Comparison of ENCODE assay signal across 8 cellular contexts in the genomic region with DNA sequence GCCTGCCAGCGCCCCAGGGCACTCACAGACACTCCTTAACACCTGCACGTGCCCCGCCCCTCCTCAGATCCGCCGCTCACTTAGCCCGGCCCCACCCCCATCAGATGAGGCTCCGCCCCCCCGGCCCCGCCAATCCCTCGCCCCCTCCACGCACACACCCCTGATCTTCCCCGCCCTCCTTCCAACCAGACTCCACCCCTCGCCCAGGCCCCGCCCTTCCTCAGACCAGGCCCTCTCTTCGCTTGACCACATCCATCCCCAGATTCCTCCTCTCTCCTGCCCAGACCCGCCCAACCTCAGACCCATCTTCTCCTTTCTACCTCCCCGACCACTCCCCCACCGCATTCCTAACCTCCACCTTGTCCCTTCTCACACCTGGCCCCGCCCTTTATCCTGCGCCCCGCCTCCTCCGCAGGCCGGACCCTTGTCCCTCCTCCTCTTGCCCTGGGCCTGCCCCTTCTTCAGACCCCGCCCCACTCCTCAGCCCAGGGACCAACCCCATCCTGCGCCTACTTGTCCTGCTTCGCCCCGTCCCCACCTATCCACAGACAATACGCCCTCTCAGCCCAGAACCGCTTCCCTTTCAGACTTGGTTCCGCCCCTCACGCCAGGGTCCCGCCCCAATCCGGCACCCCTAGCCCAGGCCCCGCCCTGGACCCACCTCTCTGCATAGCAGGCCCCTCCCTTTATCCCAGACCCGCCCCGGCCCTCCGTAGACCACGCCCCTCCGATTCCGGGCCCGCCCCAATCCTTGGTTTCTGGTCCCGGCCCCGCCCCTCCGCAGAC. TPM values are rescaled to one million over a fixed set of nuclear protein-coding genes. Genes with fewer than 3 reads are reported as not detected.
A peak's percentile ranks its signal among the peaks of the same experiment; 100 is the strongest.
DNase-seq lines count a peak whose midpoint lies in the region; TF ChIP-seq lines count a peak whose summit lies in the region.

No MANE protein-coding gene starts in this region.

- no peaks in the 10 kb centered on the region for H3K36me3 Mint-ChIP-seq in HFFc6 (ENCODE audit: low read depth)

- H3K36me3 ChIP-seq in SK-N-MC (ENCODE audit: insufficient read depth, low read length), result no peaks in the 10 kb centered on the region

- peak overlapping the region; percentile 33; the same call in 1 of the 2 replicates for H3K27ac Mint-ChIP-seq in HFFc6

- no peak for TF ChIP-seq CTCF in HFFc6 (IDR thresholded peaks at IDR 0.05)

- H3K9me3 Mint-ChIP-seq in HFFc6, result no peaks in the 10 kb centered on the region

- H3K9me3 ChIP-seq in SK-N-MC (ENCODE audit: low read depth, low read length), result no peaks in the 10 kb centered on the region

- no peak overlapping the region for H3K9ac ChIP-seq in SK-N-MC (ENCODE audit: insufficient read length)

- peak overlapping the region; percentile 97 for H3K4me3 ChIP-seq in SK-N-MC

- H3K27me3 Mint-ChIP-seq in HFFc6 (ENCODE audit: insufficient read depth), result peaks cover 5% of the 10 kb centered on the region

- peaks cover 6% of the 10 kb centered on the region; the same call in 1 of the 2 replicates for H3K4me1 Mint-ChIP-seq in HFFc6 (ENCODE audit: low read depth)

- peak; percentile 99 for DNase-seq in GDM1 (lab: John Stamatoyannopoulos, UW)
- peak; percentile 80 for DNase-seq in HFFc6
- peak; percentile 97 for DNase-seq in NAMALWA (ENCODE audit: low spot score)
- DNase-seq in SK-N-MC (ENCODE audit: low read depth, low spot score), result peak; percentile 88
- DNase-seq in activated naive CD4-positive, alpha-beta T cell treated with anti-CD3 and anti-CD28 coated beads, Interleukin-2, amount 50 U/mL, for 16 hours, result peak; percentile 97
- DNase-seq in glomerular endothelial cell (ENCODE audit: extremely low read depth, low read depth, low spot score), result peak; percentile 45
- DNase-seq in nucleus accumbens (lab: John Stamatoyannopoulos, UW), result peak; percentile 65 to 99 (median 95)
- peak; percentile 90 for DNase-seq in superior temporal gyrus (ENCODE audit: extremely low spot score)

- H3K27ac ChIP-seq in SK-N-MC, result peak overlapping the region; percentile 85; the same call in 1 of the 2 replicates

- peak overlapping the region; percentile 87 for H3K4me3 Mint-ChIP-seq in HFFc6

RNA-seq across cellular contexts. Expression of a gene that starts 0.5 kb away (rescaled TPM):
- total RNA-seq in HFFc6 (2021; fragmentation: NEBNext Ultra II Directional; extraction: Animal tissue kit (Norgen Biotek cat#: 25700)), result 1 to 10 TPM; 3.6 to 9.3 (median 7.4) TPM
- total RNA-seq in glomerular endothelial cell, result 4.3 and 4.4 TPM in 2 replicates

RNA-seq across cellular contexts. Expression of a gene that starts 23.7 kb away (rescaled TPM):
- total RNA-seq in HFFc6 (2021; fragmentation: NEBNext Ultra II Directional; extraction: Animal tissue kit (Norgen Biotek cat#: 25700)), result 1 to 10 TPM; 1.7 to 4.3 (median 3.2) TPM
- 1.4 and 1.6 TPM in 2 replicates for total RNA-seq in glomerular endothelial cell

RNA-seq across cellular contexts. Expression of a gene that starts 29.8 kb away (rescaled TPM):
- total RNA-seq in HFFc6 (2021; fragmentation: NEBNext Ultra II Directional; extraction: Animal tissue kit (Norgen Biotek cat#: 25700)), result 1 to 10 TPM; 1.6 to 4.1 (median 2.4) TPM
- 1.8 TPM in 1 of 2 replicates, not detected in the other for total RNA-seq in glomerular endothelial cell

RNA-seq across cellular contexts. Expression of a gene that starts 47.1 kb away (rescaled TPM):
- 10 to 100 TPM; 11.8 to 14.5 (median 13.4) TPM for total RNA-seq in HFFc6 (2021; fragmentation: NEBNext Ultra II Directional; extraction: Animal tissue kit (Norgen Biotek cat#: 25700))
- 2.8 and 4.7 TPM in 2 replicates for total RNA-seq in glomerular endothelial cell

RNA-seq across cellular contexts. Expression of a gene that starts 47.8 kb away (rescaled TPM):
- total RNA-seq in HFFc6 (2021; fragmentation: NEBNext Ultra II Directional; extraction: Animal tissue kit (Norgen Biotek cat#: 25700)), result 10 to 100 TPM; 50.2 to 73.8 (median 60.8) TPM
- 141 and 212 TPM in 2 replicates for total RNA-seq in glomerular endothelial cell

Comparison
In these comparisons a context has a peak if more than half of its experiments do, and no peak if none do; other contexts are left out.
1. Peak in every context shown above with its lines: DNase-seq, H3K4me3 ChIP-seq and H3K27ac ChIP-seq.
2. DNase-seq: peak in every context shown above with its lines; median percentile 99 in GDM1; 97 in NAMALWA; 97 in activated naive CD4-positive, alpha-beta T cell treated with anti-CD3 and anti-CD28 coated beads, Interleukin-2, amount 50 U/mL, for 16 hours; 95 in nucleus accumbens; 90 in superior temporal gyrus; 88 in SK-N-MC; 80 in HFFc6; 45 in glomerular endothelial cell.